Comparison of ENCODE assay signal across 25 cellular contexts in genomic region chr10:36636879-36637278, GRCh38.
DNase-seq lines count a peak whose midpoint lies in the region; ATAC-seq and TF ChIP-seq lines count a peak whose summit lies in the region.
"Had no signal": no experiment of that assay in that cellular context is flagged by ENCODE, and none has a peak within 500 bp of the region (broad histone marks: within the 10 kb centered on the region; RNA-seq: fewer than 3 reads in every experiment).

No MANE protein-coding gene starts in this region.

- no peak overlapping the region for H3K56ac ChIP-seq in IMR-90 (ENCODE audit: extremely low read depth, insufficient read depth, low read length)

- no peak overlapping the region for H3K4ac ChIP-seq in IMR-90 (ENCODE audit: low read depth, low read length)

- H3K9me2 ChIP-seq in SK-N-SH: no peaks in the 10 kb centered on the region

- H2BK20ac ChIP-seq in IMR-90 (ENCODE audit: low read depth, low read length): no peak overlapping the region

- H3F3A ChIP-seq in SK-N-SH (replicated peaks; ENCODE audit: insufficient read depth): peaks cover 21% of the 10 kb centered on the region

- WGBS in SK-N-SH (ENCODE audit: low lambda C conversion rate): 61% methylated on average over 2 of the region's 2 CpGs
- no CpG with 5 or more reads among the region's 2 CpGs for WGBS in IMR-90 (ENCODE audit: extremely low coverage in 2 of 2, insufficient read length in 1 of 2), 2 experiments

- no peak overlapping the region for H4K5ac ChIP-seq in IMR-90 (ENCODE audit: low read depth, low read length)

- no peak overlapping the region for H2BK5ac ChIP-seq in IMR-90 (ENCODE audit: low read depth, low read length, poor library complexity, severe bottlenecking)

- no peak for TF ChIP-seq EP300 in SK-N-SH (IDR thresholded peaks at IDR 0.05; ENCODE audit: borderline replicate concordance in 1 of 2, low read depth in 1 of 2, low read length in 1 of 2)

- H3K4me1 ChIP-seq in SK-N-SH (ENCODE audit: control insufficient read depth in 1 of 2, insufficient read depth in 2 of 2, low read depth in 1 of 2, low read length in 1 of 2): peaks cover 0 to 16% of the 10 kb centered on the region in 2 experiments; a peak in 1 of 4 replicates
- peaks cover 4% of the 10 kb centered on the region for H3K4me1 ChIP-seq in IMR-90 (ENCODE audit: control insufficient read depth, insufficient read depth, low read length)
- H3K4me1 ChIP-seq: A549, BE2C, BLaER1 had no signal

- POLR2A ChIA-PET in SK-N-SH (lab: Yijun Ruan, JAX): no interaction called here
- POLR2A ChIA-PET in IMR-90 (lab: Charles Lee; ENCODE audit: unreplicated experiment): no interaction called here

- no peak overlapping the region for H4K8ac ChIP-seq in IMR-90 (ENCODE audit: low read depth in 2 of 2, low read length in 2 of 2)

- H3K4me3 ChIP-seq in SK-N-SH (ENCODE audit: low read depth in 2 of 2, low read length in 1 of 2) (no peak overlapping the region), IMR-90 (ENCODE audit: insufficient read depth, low read depth, low read length) (no peak overlapping the region), SK-N-MC (peak overlapping the region; percentile 39)
- H3K4me3 ChIP-seq: A549, BLaER1, GM12878 had no signal

- no peak overlapping the region for H4K91ac ChIP-seq in IMR-90 (ENCODE audit: insufficient read depth, low read depth, low read length)

- no peaks in the 10 kb centered on the region for H3K9me1 ChIP-seq in IMR-90 (ENCODE audit: insufficient read depth, low read length)

- H3K27ac ChIP-seq in SK-N-SH (ENCODE audit: low read depth in 2 of 2, low read length in 1 of 2): peak overlapping the region in 1 of 2 experiments; percentile 30; a peak in 1 of 4 replicates
- H3K27ac ChIP-seq in IMR-90 (ENCODE audit: insufficient read depth, low read length): no peak overlapping the region
- peak overlapping the region; percentile 98 for H3K27ac ChIP-seq in SK-N-MC
- H3K27ac ChIP-seq: 22Rv1, A549, BLaER1 had no signal

- H2BK120ac ChIP-seq in IMR-90 (ENCODE audit: low read depth, low read length): no peak overlapping the region

- TF ChIP-seq RAD21 in SK-N-SH (IDR thresholded peaks at IDR 0.05; ENCODE audit: low read length): no peak
- no peak for TF ChIP-seq RAD21 in IMR-90 (IDR thresholded peaks at IDR 0.05; ENCODE audit: low read length)

- no peak for TF ChIP-seq POLR2A in IMR-90 (IDR thresholded peaks at IDR 0.05; ENCODE audit: low read depth, low read length)

- no peaks in the 10 kb centered on the region for H3K36me3 ChIP-seq in SK-N-SH (replicated peaks in 1 of 2; ENCODE audit: control insufficient read depth in 1 of 2, insufficient read depth in 2 of 2, low read length in 1 of 2)
- H3K36me3 ChIP-seq in IMR-90 (ENCODE audit: control insufficient read depth, insufficient read depth, low read length): no peaks in the 10 kb centered on the region
- H3K36me3 ChIP-seq in SK-N-MC (ENCODE audit: insufficient read depth, low read length): no peaks in the 10 kb centered on the region
- H3K36me3 ChIP-seq: BE2C, BLaER1 had no signal

- BruUV-seq in IMR-90 (replicated peaks; lab: Mats Ljungman, UMichigan): no TSS peak

- no peak overlapping the region for H3K18ac ChIP-seq in IMR-90 (ENCODE audit: low read depth, low read length)

- H2AK5ac ChIP-seq in IMR-90 (ENCODE audit: low read depth, low read length): no peak overlapping the region

- H4K20me1 ChIP-seq in SK-N-SH (ENCODE audit: insufficient read depth) (no peaks in the 10 kb centered on the region), IMR-90 (ENCODE audit: insufficient read depth, low read length) (no peaks in the 10 kb centered on the region)
- H4K20me1 ChIP-seq: BLaER1 had no signal

- no peak overlapping the region for H3K14ac ChIP-seq in IMR-90 (replicated peaks; ENCODE audit: low read depth, low read length)

- in situ Hi-C loops in IMR-90 (cut with MboI; ENCODE audit: low sequenced_read_pairs): no loop called here

- H3K9me3 ChIP-seq in SK-N-SH (no peaks in the 10 kb centered on the region; the same call in 1 of the 2 replicates), IMR-90 (ENCODE audit: control insufficient read depth, insufficient read depth, low read length) (no peaks in the 10 kb centered on the region), SK-N-MC (ENCODE audit: low read depth, low read length) (no peaks in the 10 kb centered on the region)
- H3K9me3 ChIP-seq: A549, BE2C, BLaER1 had no signal

- peak overlapping the region; percentile 37; the same call in 1 of the 2 replicates for H2AFZ ChIP-seq in SK-N-SH (ENCODE audit: low read depth)
- no peak overlapping the region for H2AFZ ChIP-seq in IMR-90 (replicated peaks; ENCODE audit: low read length, poor library complexity)

- TF ChIP-seq CTCF in SK-N-SH (IDR thresholded peaks at IDR 0.05): no peak
- no peak for TF ChIP-seq CTCF in IMR-90 (conservative IDR thresholded peaks at IDR 0.05; ENCODE audit: low read depth, low read length)

- H3K4me2 ChIP-seq in SK-N-SH: 0 out of 2 replicates have a peak overlapping the region, but pooled peaks have one; percentile 11
- H3K4me2 ChIP-seq in IMR-90 (ENCODE audit: low read depth, low read length): no peak overlapping the region
- H3K4me2 ChIP-seq: BLaER1 had no signal

- no peak for ATAC-seq in SK-N-SH treated with all-trans-retinoic acid at 6 μM for 48 hours
- ATAC-seq in IMR-90 (ENCODE audit: low read depth): no peak
- ATAC-seq in HG03139 (IDR thresholded peaks at IDR 0.05; ENCODE audit: unreplicated experiment): no peak
- no peak for ATAC-seq in Right ventricle myocardium superior (ENCODE audit: poor library complexity)
- ATAC-seq: A549, GM12878 had no signal

- H3K79me2 ChIP-seq in SK-N-SH (ENCODE audit: insufficient read depth): no peaks in the 10 kb centered on the region

- H3K79me1 ChIP-seq in IMR-90 (ENCODE audit: low read depth in 1 of 2, low read length in 2 of 2): no peaks in the 10 kb centered on the region

- no peak overlapping the region for H2BK15ac ChIP-seq in IMR-90 (ENCODE audit: low read depth, low read length)

- dilution Hi-C loops in IMR-90 (cut with HindIII; ENCODE audit: low sequenced_read_pairs, unreplicated experiment): no loop called here

- no peaks in the 10 kb centered on the region for H3K27me3 ChIP-seq in SK-N-SH (ENCODE audit: insufficient read depth)
- no peaks in the 10 kb centered on the region for H3K27me3 ChIP-seq in IMR-90 (ENCODE audit: control insufficient read depth, insufficient read depth, low read length)
- H3K27me3 ChIP-seq: BE2C, BLaER1 had no signal

- H3K23ac ChIP-seq in IMR-90 (ENCODE audit: low read depth, low read length): no peak overlapping the region

- no peak overlapping the region for H2AK9ac ChIP-seq in IMR-90 (replicated peaks; ENCODE audit: low read depth, low read length, poor library complexity)

- H3K9ac ChIP-seq in SK-N-SH (no peak overlapping the region), IMR-90 (ENCODE audit: low read depth, low read length) (no peak overlapping the region), SK-N-MC (ENCODE audit: insufficient read length) (peak overlapping the region; percentile 51)
- H3K9ac ChIP-seq: BLaER1 had no signal

- DNase-seq in SK-N-SH: no peak
- peak; percentile 5 for DNase-seq in IMR-90
- DNase-seq in SK-N-MC (ENCODE audit: low read depth, low spot score): no peak
- no peak for DNase-seq in glomerular visceral epithelial cell (ENCODE audit: extremely low spot score)
- no peak for DNase-seq in Right ventricle myocardium superior
- DNase-seq: ACHN; BE2C; C1 segment of cervical spinal cord; CD4-positive, alpha-beta memory T cell; CD4-positive, CD25-positive, alpha-beta regulatory T cell; CD8-positive, alpha-beta memory T cell; COR-L47; DMS 273 treated with DMSO at 0.1 percent for 48 hours; DMS153; DMS53; DMS79; DND-41; EL; GDM1 had no signal

- CTCF ChIA-PET in SK-N-SH (lab: Yijun Ruan, JAX): no interaction called here
- CTCF ChIA-PET in IMR-90 (lab: Yijun Ruan, JAX): interaction anchor here (0.6 to 2.1 kb wide), 2 partner anchors 143 to 240 kb away, joined by 3 to 4 read pairs; no protein-coding TSS in a partner anchor

- intact Hi-C loops in IMR-90 (cut with micrococcal nuclease): no loop called here
- intact Hi-C loops in Right ventricle myocardium superior (cut with DNase I): no loop called here

TF ChIP-seq in SK-N-SH, 30 proteins besides CTCF, POLR2A, EP300 and RAD21 (continues in another document):
- TF ChIP-seq MAX (IDR thresholded peaks at IDR 0.05; ENCODE audit: low read depth): no peak
- no peak for TF ChIP-seq SIN3A (IDR thresholded peaks at IDR 0.05; ENCODE audit: borderline replicate concordance, low read depth, low read length)
- TF ChIP-seq CHD2 (IDR thresholded peaks at IDR 0.05; ENCODE audit: low read length, partially characterized antibody): no peak
- TF ChIP-seq TEAD4 (IDR thresholded peaks at IDR 0.05; ENCODE audit: borderline replicate concordance, insufficient read depth): no peak
- no peak for TF ChIP-seq GATA2 (CRISPR knock-in tag; IDR thresholded peaks at IDR 0.05)
- no peak for TF ChIP-seq POLR2AphosphoS5 (IDR thresholded peaks at IDR 0.05; ENCODE audit: low read depth, low read length)

TF ChIP-seq in SK-N-SH treated with all-trans-retinoic acid at 6 μM for 48 hours, 23 proteins besides CTCF, POLR2A, EP300 and RAD21:
- TF ChIP-seq ISL1 (CRISPR knock-in tag; IDR thresholded peaks at IDR 0.05): no peak
- TF ChIP-seq ZFP3 (CRISPR knock-in tag; IDR thresholded peaks at IDR 0.05): no peak
- TF ChIP-seq ZNF8 (CRISPR knock-in tag; IDR thresholded peaks at IDR 0.05): no peak
- no peak for TF ChIP-seq ZFP30 (CRISPR knock-in tag; IDR thresholded peaks at IDR 0.05)
- no peak for TF ChIP-seq OSR1 (CRISPR knock-in tag; IDR thresholded peaks at IDR 0.05)
- no peak for TF ChIP-seq PPARA (CRISPR knock-in tag; IDR thresholded peaks at IDR 0.05; ENCODE audit: borderline replicate concordance)
- TF ChIP-seq ZNF565 (CRISPR knock-in tag; conservative IDR thresholded peaks at IDR 0.05; ENCODE audit: low read depth): no peak

TF ChIP-seq in IMR-90, 13 proteins besides CTCF, POLR2A, EP300 and RAD21 (continues in another document):
- TF ChIP-seq MAFK (IDR thresholded peaks at IDR 0.05; ENCODE audit: low read depth, low read length) (no peak), RFX5 (IDR thresholded peaks at IDR 0.05; ENCODE audit: low read depth, low read length) (no peak), NFE2L2 (IDR thresholded peaks at IDR 0.05; ENCODE audit: low read depth, low read length) (no peak), FOS (IDR thresholded peaks at IDR 0.05; ENCODE audit: low read depth, low read length) (no peak), ELK1 (IDR thresholded peaks at IDR 0.05; ENCODE audit: borderline replicate concordance, low read depth, low read length) (no peak), CEBPB (IDR thresholded peaks at IDR 0.05; ENCODE audit: low read depth, low read length) (no peak), BHLHE40 (IDR thresholded peaks at IDR 0.05; ENCODE audit: low read depth, low read length) (no peak)
